In the genomic region with DNA sequence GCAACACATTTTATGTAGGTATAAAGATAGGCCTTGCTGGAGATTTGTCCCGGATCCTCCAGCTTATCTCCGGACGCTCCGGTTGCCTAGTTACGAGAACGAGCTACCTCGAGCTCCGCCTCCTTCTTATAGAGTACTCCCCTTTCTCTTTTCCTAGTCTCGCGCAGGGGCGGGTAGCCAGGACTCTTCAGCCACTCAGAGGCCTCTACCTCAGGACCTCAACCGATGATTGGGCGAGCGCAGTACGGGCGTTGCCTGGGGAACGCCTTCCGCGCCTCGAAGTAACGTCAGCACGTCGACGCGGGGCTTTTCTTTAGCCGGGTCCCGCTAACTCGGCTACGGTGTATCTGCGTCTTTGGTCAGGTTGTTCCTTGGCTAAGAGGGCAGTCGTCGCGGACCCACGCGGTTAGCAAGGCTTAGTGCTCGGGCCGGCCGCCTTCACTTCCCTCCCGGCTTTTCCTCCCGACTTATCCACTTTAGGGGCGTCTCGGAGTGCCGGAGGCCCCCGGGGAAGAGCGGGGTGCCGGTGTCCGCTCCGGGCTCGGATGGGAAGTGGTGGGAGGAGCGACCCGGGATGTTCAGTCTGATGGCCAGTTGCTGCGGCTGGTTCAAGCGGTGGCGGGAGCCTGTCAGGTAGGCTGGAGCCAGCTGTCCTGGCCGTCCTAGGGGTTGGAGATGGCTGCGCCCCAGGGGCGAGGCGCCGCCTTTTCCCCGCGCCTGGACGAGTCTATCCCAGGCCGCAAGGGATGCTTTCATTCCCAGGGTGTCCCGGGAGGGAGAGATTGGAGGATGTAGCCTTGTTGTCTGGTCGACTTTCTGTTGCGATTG, we compare ENCODE assay signal across 8 cellular contexts. TPM values are rescaled to one million over a fixed set of nuclear protein-coding genes. Genes with fewer than 3 reads are reported as not detected.
A peak's percentile ranks its signal among the peaks of the same experiment; 100 is the strongest.
DNase-seq lines count a peak whose midpoint lies in the region; ATAC-seq and TF ChIP-seq lines count a peak whose summit lies in the region.

A gene (plus strand): TSS at position 306 of the 828 bp plus-strand sequence. CDS start 269 bp downstream, at position 575.

- no peaks in the 10 kb centered on the region for H3K9me3 ChIP-seq in right lobe of liver

- POLR2A ChIA-PET in activated CD4-positive, alpha-beta memory T cell treated with anti-CD3 and anti-CD28 coated beads, Interleukin-2, amount 10 ng/mL, durations not matched to agents 7 days and 5 days (lab: Charles Lee): interaction anchor here (0.9 to 1.2 kb wide), 4 partner anchors 9 to 92 kb away, joined by 3 to 12 read pairs (median 5); a partner anchor contains a TSS

- intact Hi-C loops in dorsolateral prefrontal cortex (cut with DNase I): loop anchor here in 1 of 2 donors (2.0 kb wide), 1 partner anchor 83 kb away; a partner anchor contains a TSS
- intact Hi-C loops in right lobe of liver (cut with DNase I): no loop called here

- no peaks in the 10 kb centered on the region for H3K9me3 Mint-ChIP-seq in activated CD4-positive, alpha-beta memory T cell treated with anti-CD3 and anti-CD28 coated beads, Interleukin-2, amount 10 ng/mL, durations not matched to agents 7 days and 5 days

- H3K27ac Mint-ChIP-seq in activated CD4-positive, alpha-beta memory T cell treated with anti-CD3 and anti-CD28 coated beads, Interleukin-2, amount 10 ng/mL, durations not matched to agents 7 days and 5 days: peak within 1 kb of the TSS; percentile 61

- no peaks in the 10 kb centered on the region for H3K27me3 Mint-ChIP-seq in activated CD4-positive, alpha-beta memory T cell treated with anti-CD3 and anti-CD28 coated beads, Interleukin-2, amount 10 ng/mL, durations not matched to agents 7 days and 5 days

- CTCF ChIA-PET in activated CD4-positive, alpha-beta memory T cell treated with anti-CD3 and anti-CD28 coated beads, Interleukin-2, amount 10 ng/mL, durations not matched to agents 7 days and 5 days (lab: Charles Lee): interaction anchor here (0.6 to 1.8 kb wide), 7 partner anchors 9 to 90 kb away, joined by 3 to 6 read pairs (median 3); no protein-coding TSS in a partner anchor

- peaks cover 0 to 10% (median 0%) of the 10 kb centered on the region in 4 donors for H3K4me1 ChIP-seq in right lobe of liver

- H3K4me1 Mint-ChIP-seq in activated CD4-positive, alpha-beta memory T cell treated with anti-CD3 and anti-CD28 coated beads, Interleukin-2, amount 10 ng/mL, durations not matched to agents 7 days and 5 days: peaks cover 25% of the 10 kb centered on the region

- H3K27me3 ChIP-seq in dorsolateral prefrontal cortex (no peaks in the 10 kb centered on the region), right lobe of liver (no peaks in the 10 kb centered on the region)

- peak in 13 of 56 donors; percentile 4 to 31 (median 15) for TF ChIP-seq CTCF in dorsolateral prefrontal cortex (IDR thresholded peaks at IDR 0.05 in 54 of 56, conservative IDR thresholded peaks at IDR 0.05 in 2 of 56; ENCODE audit: low read depth in 1 of 56, partially characterized antibody in 56 of 56)
- TF ChIP-seq CTCF in right lobe of liver (IDR thresholded peaks at IDR 0.05): no peak

- H3K4me3 ChIP-seq in dorsolateral prefrontal cortex: peak within 1 kb of the TSS; percentile 54 to 99 (median 90)
- peak within 1 kb of the TSS; percentile 79 to 96 (median 91) for H3K4me3 ChIP-seq in right lobe of liver

- 0% methylated on average over 25 of the region's 66 CpGs for WGBS in right lobe of liver (ENCODE audit: insufficient coverage, low coverage, low lambda C conversion rate, missing lambda C conversion rate)

- H3K36me3 ChIP-seq in right lobe of liver: no peaks in the 10 kb centered on the region

- TF ChIP-seq POLR2A in right lobe of liver (IDR thresholded peaks at IDR 0.05): peak; percentile 72

- no peaks in the 10 kb centered on the region for H3K36me3 Mint-ChIP-seq in activated CD4-positive, alpha-beta memory T cell treated with anti-CD3 and anti-CD28 coated beads, Interleukin-2, amount 10 ng/mL, durations not matched to agents 7 days and 5 days (ENCODE audit: low read depth)

- peak within 1 kb of the TSS in 57 of 59 donors; percentile 14 to 92 (median 77) for H3K27ac ChIP-seq in dorsolateral prefrontal cortex
- peak within 1 kb of the TSS; percentile 60 to 82 (median 68) for H3K27ac ChIP-seq in right lobe of liver

- peak within 1 kb of the TSS; percentile 79 for H3K4me3 Mint-ChIP-seq in activated CD4-positive, alpha-beta memory T cell treated with anti-CD3 and anti-CD28 coated beads, Interleukin-2, amount 10 ng/mL, durations not matched to agents 7 days and 5 days

- ATAC-seq in GM19438 (IDR thresholded peaks at IDR 0.05; ENCODE audit: low read depth, unreplicated experiment) (peak; percentile 100), HG03575 (IDR thresholded peaks at IDR 0.05; ENCODE audit: extremely low read depth, insufficient number of reproducible peaks, low FRiP score, unreplicated experiment) (peak; percentile 100), right lobe of liver (peak; percentile 99 to 100 (median 99))

- DNase-seq in CD1c-positive myeloid dendritic cell (ENCODE audit: extremely low spot score) (peak; percentile 98), NCI-H82 treated with DMSO at 0.1 percent for 48 hours (lab: John Stamatoyannopoulos, UW; ENCODE audit: unreplicated experiment) (peak; percentile 99), dorsolateral prefrontal cortex (peak; percentile 90 to 99 (median 98)), right lobe of liver (peak; percentile 98 to 99 (median 99))
- peak; percentile 96 for DNase-seq in activated CD4-positive, alpha-beta memory T cell treated with anti-CD3 and anti-CD28 coated beads, Interleukin-2, amount 10 ng/mL, durations not matched to agents 7 days and 5 days
- peak; percentile 87 to 95 for DNase-seq in stimulated activated CD4-positive, alpha-beta T cell treated with anti-CD3 and anti-CD28 coated beads, Interleukin-4, amount 100 ng/mL, for 4 hours

RNA-seq across cellular contexts. Expression of the gene that starts here (rescaled TPM):
- total RNA-seq in activated CD4-positive, alpha-beta memory T cell treated with anti-CD3 and anti-CD28 coated beads, Interleukin-2, amount 10 ng/mL, durations not matched to agents 7 days and 5 days: 10 to 100 TPM in 1 of 2 experiments, 1 to 10 TPM in 1; 9.8 to 11.0 TPM
- total RNA-seq in dorsolateral prefrontal cortex (10 to 100 TPM in 102 of 120 experiments, 1 to 10 TPM in 18; 6.6 to 21.9 (median 13.0) TPM), right lobe of liver (1 to 10 TPM; 3.9 to 5.6 (median 4.5) TPM)

Comparison
In these comparisons a context has a peak if more than half of its experiments do, and no peak if none do; other contexts are left out.
1. Peak in every context shown above with its lines: DNase-seq, ATAC-seq, H3K4me3 ChIP-seq and H3K27ac ChIP-seq.